Comparison of ENCODE assay signal across 1 cellular context in genomic region chr7:156617215-156617614, GRCh38.
TF ChIP-seq lines count a peak whose summit lies in the region.

No MANE protein-coding gene starts in this region.

TF ChIP-seq in neural cell, 6 proteins besides CTCF, POLR2A, EP300 and RAD21 (continued from another document):
- TF ChIP-seq REST (IDR thresholded peaks at IDR 0.05; ENCODE audit: borderline replicate concordance) = no peak
- no peak for TF ChIP-seq SMC3 (conservative IDR thresholded peaks at IDR 0.05; ENCODE audit: poor library complexity)
- no peak for TF ChIP-seq POLR2AphosphoS5 (IDR thresholded peaks at IDR 0.05)
- TF ChIP-seq TAF1 (IDR thresholded peaks at IDR 0.05; ENCODE audit: low read depth) = no peak
